Comparison of ENCODE assay signal across 14 cellular contexts in the genomic region with DNA sequence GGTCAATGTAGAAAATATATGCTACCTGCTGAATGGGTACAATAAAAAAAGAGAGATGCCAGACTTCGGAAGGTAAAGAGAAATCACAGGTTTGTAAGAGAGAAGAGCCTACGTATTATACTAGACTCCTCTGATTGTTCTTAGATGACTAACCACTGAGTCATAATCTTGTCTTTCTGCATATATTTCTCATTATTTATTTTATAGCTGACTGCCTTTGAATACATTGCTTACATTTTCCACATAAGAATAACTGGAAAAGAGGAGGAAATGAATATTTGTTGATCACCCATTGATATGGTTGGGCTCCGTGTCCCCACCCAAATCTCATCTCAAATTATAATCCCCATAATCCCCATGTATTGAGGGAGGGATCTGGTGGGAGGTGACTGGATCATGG.
DNase-seq lines count a peak whose midpoint lies in the region; ATAC-seq and TF ChIP-seq lines count a peak whose summit lies in the region.
"Had no signal": no experiment of that assay in that cellular context is flagged by ENCODE, and none has a peak within 500 bp of the region (broad histone marks: within the 10 kb centered on the region; RNA-seq: fewer than 3 reads in every experiment).

No MANE protein-coding gene starts in this region.

- no peaks in the 10 kb centered on the region for H3K79me2 ChIP-seq in SK-N-SH (ENCODE audit: insufficient read depth)

- H3K9me3 Mint-ChIP-seq in activated T-cell treated with anti-CD3 and anti-CD28 coated beads, Interleukin-2, amount 50 U/mL, for 72 hours = peaks cover 0 to 2% of the 10 kb centered on the region in 2 donors
- peaks cover 3% of the 10 kb centered on the region for H3K9me3 Mint-ChIP-seq in activated T-cell treated with anti-CD3 and anti-CD28 coated beads, Interleukin-2, amount 50 U/mL, for 24 hours
- peaks cover 8% of the 10 kb centered on the region for H3K9me3 Mint-ChIP-seq in stimulated activated effector memory CD8-positive, alpha-beta T cell treated with anti-CD3 and anti-CD28 coated beads, Interleukin-12 subunit alpha, Interleukin-12 subunit beta, amount 100 ng/mL, for 72 hours
- H3K9me3 Mint-ChIP-seq: CD8-positive, alpha-beta T cell had no signal

- no peak for TF ChIP-seq RAD21 in SK-N-SH (IDR thresholded peaks at IDR 0.05; ENCODE audit: low read length)

- no peak overlapping the region for H3K9ac ChIP-seq in SK-N-SH

- peaks cover 40% of the 10 kb centered on the region for H3F3A ChIP-seq in SK-N-SH (replicated peaks; ENCODE audit: insufficient read depth)

- no peaks in the 10 kb centered on the region for H3K27me3 Mint-ChIP-seq in activated T-cell treated with anti-CD3 and anti-CD28 coated beads, Interleukin-2, amount 50 U/mL, for 72 hours (ENCODE audit: low read depth)
- H3K27me3 Mint-ChIP-seq in activated T-cell treated with anti-CD3 and anti-CD28 coated beads, Interleukin-2, amount 50 U/mL, for 24 hours = no peaks in the 10 kb centered on the region

- no peaks in the 10 kb centered on the region for H3K27me3 ChIP-seq in SK-N-SH (ENCODE audit: insufficient read depth)
- H3K27me3 ChIP-seq: tibial artery had no signal

- H3K4me3 ChIP-seq in SK-N-SH (ENCODE audit: low read depth in 2 of 2, low read length in 1 of 2) = no peak overlapping the region
- H3K4me3 ChIP-seq: heart right ventricle, tibial artery had no signal

- intact Hi-C loops in Right ventricle myocardium superior (cut with DNase I) = no loop called here

- CTCF ChIA-PET in SK-N-SH (lab: Yijun Ruan, JAX) = no interaction called here

- TF ChIP-seq CTCF in SK-N-SH (IDR thresholded peaks at IDR 0.05) = no peak

- ATAC-seq in activated T-cell treated with anti-CD3 and anti-CD28 coated beads, Interleukin-2, amount 50 U/mL, for 72 hours (replicated peaks in 1 of 2) = peak; percentile 49
- ATAC-seq in esophagus mucosa (peak; percentile 90), GM21723 (IDR thresholded peaks at IDR 0.05; ENCODE audit: unreplicated experiment) (no peak), Right ventricle myocardium superior (ENCODE audit: poor library complexity) (no peak)
- peak; percentile 48 for ATAC-seq in stimulated activated effector memory CD8-positive, alpha-beta T cell treated with anti-CD3 and anti-CD28 coated beads, Interleukin-12 subunit alpha, Interleukin-12 subunit beta, amount 100 ng/mL, for 72 hours
- ATAC-seq: CD8-positive, alpha-beta T cell; heart right ventricle had no signal

- no peak overlapping the region for H3K4me3 Mint-ChIP-seq in activated T-cell treated with anti-CD3 and anti-CD28 coated beads, Interleukin-2, amount 50 U/mL, for 72 hours
- no peak overlapping the region for H3K4me3 Mint-ChIP-seq in activated T-cell treated with anti-CD3 and anti-CD28 coated beads, Interleukin-2, amount 50 U/mL, for 24 hours
- H3K4me3 Mint-ChIP-seq in stimulated activated effector memory CD8-positive, alpha-beta T cell treated with anti-CD3 and anti-CD28 coated beads, Interleukin-12 subunit alpha, Interleukin-12 subunit beta, amount 100 ng/mL, for 72 hours = no peak overlapping the region
- H3K4me3 Mint-ChIP-seq: CD8-positive, alpha-beta T cell had no signal

- 31% methylated on average over 3 of the region's 3 CpGs for WGBS in SK-N-SH (ENCODE audit: low lambda C conversion rate)

- no peak overlapping the region for H2AFZ ChIP-seq in SK-N-SH (ENCODE audit: low read depth)

- peaks cover 0 to 3% of the 10 kb centered on the region in 2 donors for H3K36me3 Mint-ChIP-seq in activated T-cell treated with anti-CD3 and anti-CD28 coated beads, Interleukin-2, amount 50 U/mL, for 72 hours (ENCODE audit: insufficient read depth in 2 of 2)
- H3K36me3 Mint-ChIP-seq in activated T-cell treated with anti-CD3 and anti-CD28 coated beads, Interleukin-2, amount 50 U/mL, for 24 hours (ENCODE audit: low read depth) = no peaks in the 10 kb centered on the region
- H3K36me3 Mint-ChIP-seq in stimulated activated effector memory CD8-positive, alpha-beta T cell treated with anti-CD3 and anti-CD28 coated beads, Interleukin-12 subunit alpha, Interleukin-12 subunit beta, amount 100 ng/mL, for 72 hours = no peaks in the 10 kb centered on the region
- H3K36me3 Mint-ChIP-seq: CD8-positive, alpha-beta T cell had no signal

- TF ChIP-seq EP300 in SK-N-SH (IDR thresholded peaks at IDR 0.05; ENCODE audit: borderline replicate concordance in 1 of 2, low read depth in 1 of 2, low read length in 1 of 2) = peak in 1 of 2 experiments; percentile 35; a peak in 1 of 4 replicates

- POLR2A ChIA-PET in SK-N-SH (lab: Yijun Ruan, JAX) = no interaction called here

- no peaks in the 10 kb centered on the region for H4K20me1 ChIP-seq in SK-N-SH (ENCODE audit: insufficient read depth)

- no peak overlapping the region for H3K4me2 ChIP-seq in SK-N-SH

- peaks cover 3 to 4% of the 10 kb centered on the region in 2 experiments; a peak in 3 of 4 replicates for H3K4me1 ChIP-seq in SK-N-SH (ENCODE audit: control insufficient read depth in 1 of 2, insufficient read depth in 2 of 2, low read depth in 1 of 2, low read length in 1 of 2)
- H3K4me1 ChIP-seq: tibial artery had no signal

- DNase-seq in activated T-cell treated with anti-CD3 and anti-CD28 coated beads, Interleukin-2, amount 50 U/mL, for 72 hours = no peak
- no peak for DNase-seq in activated T-cell treated with anti-CD3 and anti-CD28 coated beads, Interleukin-2, amount 50 U/mL, for 24 hours
- DNase-seq in SK-N-SH (no peak), NAMALWA (ENCODE audit: low spot score) (no peak), Right ventricle myocardium superior (no peak)
- DNase-seq in stimulated activated effector memory CD8-positive, alpha-beta T cell treated with anti-CD3 and anti-CD28 coated beads, Interleukin-12 subunit alpha, Interleukin-12 subunit beta, amount 100 ng/mL, for 72 hours (ENCODE audit: low spot score in 2 of 2) = no peak
- DNase-seq: 8988T; activated CD4-positive, alpha-beta T cell treated with anti-CD3 and anti-CD28 coated beads for 48 hours; CD8-positive, alpha-beta T cell; heart right ventricle; stimulated activated CD4-positive, alpha-beta T cell treated with anti-CD3 and anti-CD28 coated beads, Interleukin-4, amount 100 ng/mL, for 4 hours; tibial artery had no signal

- peaks cover 16% of the 10 kb centered on the region for H3K4me1 Mint-ChIP-seq in activated T-cell treated with anti-CD3 and anti-CD28 coated beads, Interleukin-2, amount 50 U/mL, for 72 hours (ENCODE audit: low read depth)
- H3K4me1 Mint-ChIP-seq in activated T-cell treated with anti-CD3 and anti-CD28 coated beads, Interleukin-2, amount 50 U/mL, for 24 hours (ENCODE audit: low read depth) = peaks cover 12% of the 10 kb centered on the region
- H3K4me1 Mint-ChIP-seq in stimulated activated effector memory CD8-positive, alpha-beta T cell treated with anti-CD3 and anti-CD28 coated beads, Interleukin-12 subunit alpha, Interleukin-12 subunit beta, amount 100 ng/mL, for 72 hours = no peaks in the 10 kb centered on the region

- no peak overlapping the region for H3K27ac Mint-ChIP-seq in activated T-cell treated with anti-CD3 and anti-CD28 coated beads, Interleukin-2, amount 50 U/mL, for 72 hours
- no peak overlapping the region for H3K27ac Mint-ChIP-seq in activated T-cell treated with anti-CD3 and anti-CD28 coated beads, Interleukin-2, amount 50 U/mL, for 24 hours
- H3K27ac Mint-ChIP-seq in stimulated activated effector memory CD8-positive, alpha-beta T cell treated with anti-CD3 and anti-CD28 coated beads, Interleukin-12 subunit alpha, Interleukin-12 subunit beta, amount 100 ng/mL, for 72 hours = no peak overlapping the region
- H3K27ac Mint-ChIP-seq: CD8-positive, alpha-beta T cell had no signal

- no peaks in the 10 kb centered on the region for H3K9me2 ChIP-seq in SK-N-SH

- H3K36me3 ChIP-seq in SK-N-SH (replicated peaks in 1 of 2; ENCODE audit: control insufficient read depth in 1 of 2, insufficient read depth in 2 of 2, low read length in 1 of 2) = no peaks in the 10 kb centered on the region
- H3K36me3 ChIP-seq: heart right ventricle, tibial artery had no signal

- H3K27ac ChIP-seq in SK-N-SH (ENCODE audit: low read depth in 2 of 2, low read length in 1 of 2) = peak overlapping the region in 1 of 2 experiments; percentile 57; a peak in 2 of 4 replicates
- H3K27ac ChIP-seq: heart right ventricle, tibial artery had no signal

- H3K9me3 ChIP-seq in SK-N-SH = no peaks in the 10 kb centered on the region
- H3K9me3 ChIP-seq: heart right ventricle, tibial artery had no signal

TF ChIP-seq in SK-N-SH, 30 proteins besides CTCF, POLR2A, EP300 and RAD21:
- TF ChIP-seq TCF12 (IDR thresholded peaks at IDR 0.05) (peak; percentile 55), FOSL2 (IDR thresholded peaks at IDR 0.05; ENCODE audit: borderline replicate concordance, low read depth) (peak; percentile 87), GABPA (IDR thresholded peaks at IDR 0.05; ENCODE audit: low read depth) (no peak), JUND (IDR thresholded peaks at IDR 0.05) (peak; percentile 88), TAF1 (IDR thresholded peaks at IDR 0.05; ENCODE audit: borderline replicate concordance, low read depth, low read length) (no peak)
- TF ChIP-seq, protein P1, sequence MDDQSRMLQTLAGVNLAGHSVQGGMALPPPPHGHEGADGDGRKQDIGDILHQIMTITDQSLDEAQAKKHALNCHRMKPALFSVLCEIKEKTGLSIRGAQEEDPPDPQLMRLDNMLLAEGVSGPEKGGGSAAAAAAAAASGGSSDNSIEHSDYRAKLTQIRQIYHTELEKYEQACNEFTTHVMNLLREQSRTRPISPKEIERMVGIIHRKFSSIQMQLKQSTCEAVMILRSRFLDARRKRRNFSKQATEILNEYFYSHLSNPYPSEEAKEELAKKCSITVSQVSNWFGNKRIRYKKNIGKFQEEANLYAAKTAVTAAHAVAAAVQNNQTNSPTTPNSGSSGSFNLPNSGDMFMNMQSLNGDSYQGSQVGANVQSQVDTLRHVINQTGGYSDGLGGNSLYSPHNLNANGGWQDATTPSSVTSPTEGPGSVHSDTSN (IDR thresholded peaks at IDR 0.05) = peak; percentile 78

Comparison
In these comparisons a context has a peak if more than half of its experiments do, and no peak if none do; other contexts are left out.
1. ATAC-seq: peak in activated T-cell treated with anti-CD3 and anti-CD28 coated beads, Interleukin-2, amount 50 U/mL, for 72 hours (2 of 2), esophagus mucosa (single experiment) and stimulated activated effector memory CD8-positive, alpha-beta T cell treated with anti-CD3 and anti-CD28 coated beads, Interleukin-12 subunit alpha, Interleukin-12 subunit beta, amount 100 ng/mL, for 72 hours (single experiment); none in GM21723 (single experiment) and Right ventricle myocardium superior (single experiment).